In the genomic region with DNA sequence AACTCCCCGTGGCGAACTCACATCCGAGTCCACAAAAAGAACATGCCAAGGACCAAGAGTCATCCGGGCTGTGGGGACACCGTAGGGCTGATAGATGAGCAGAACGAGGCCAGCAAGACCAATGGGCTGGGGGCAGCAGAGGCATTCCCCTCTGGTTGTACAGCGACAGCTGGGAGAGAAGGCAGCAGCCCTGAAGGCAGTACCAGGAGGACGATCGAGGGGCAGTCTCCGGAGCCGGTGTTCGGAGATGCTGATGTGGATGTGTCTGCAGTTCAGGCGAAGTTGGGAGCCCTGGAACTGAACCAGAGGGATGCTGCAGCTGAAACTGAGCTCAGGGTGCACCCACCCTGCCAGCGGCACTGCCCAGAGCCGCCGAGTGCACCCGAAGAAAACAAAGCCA, we compare ENCODE assay signal across 22 cellular contexts.
"Had no signal": no experiment of that assay in that cellular context is flagged by ENCODE, and none has a peak within 500 bp of the region (broad histone marks: within the 10 kb centered on the region; RNA-seq: fewer than 3 reads in every experiment).

No MANE protein-coding gene starts in this region.

- H3K4me1 ChIP-seq: colonic mucosa, esophagus squamous epithelium, gastrocnemius medialis, heart right ventricle, left lung, lower lobe of right lung had no signal

- DNase-seq: colonic mucosa; cortex of kidney; effector CD8-positive, alpha-beta T cell; effector memory CD8-positive, alpha-beta T cell; endodermal cell; esophagus squamous epithelium; foreskin fibroblast; foreskin melanocyte; gastrocnemius medialis; glutamatergic neuron; head of caudate nucleus; heart right ventricle; hippocampal formation; left cardiac atrium; left lung; left ventricle myocardium superior; lower lobe of right lung; mesenchymal stem cell; midbrain; naive thymus-derived CD4-positive, alpha-beta T cell had no signal

- H3K4me1 Mint-ChIP-seq: endodermal cell had no signal

- H3K9me3 ChIP-seq: colonic mucosa, esophagus squamous epithelium, gastrocnemius medialis, heart right ventricle, left lung, lower lobe of right lung had no signal

- ATAC-seq: effector memory CD8-positive, alpha-beta T cell; gastrocnemius medialis; heart right ventricle; left cardiac atrium; left lung; left ventricle myocardium superior; naive thymus-derived CD4-positive, alpha-beta T cell had no signal

- H3K36me3 Mint-ChIP-seq: naive thymus-derived CD4-positive, alpha-beta T cell had no signal

- H3K4me3 ChIP-seq: colonic mucosa, esophagus squamous epithelium, gastrocnemius medialis, heart right ventricle, left lung, lower lobe of right lung had no signal

- H3K27me3 ChIP-seq: colonic mucosa, esophagus squamous epithelium, gastrocnemius medialis, left lung had no signal

- H3K27ac ChIP-seq: colonic mucosa, epithelial cell of prostate, esophagus squamous epithelium, gastrocnemius medialis, heart right ventricle, left lung, lower lobe of right lung had no signal

- H3K36me3 ChIP-seq: colonic mucosa, esophagus squamous epithelium, gastrocnemius medialis, heart right ventricle, left lung had no signal

- H3K9me3 Mint-ChIP-seq: dendritic cell treated with granulocyte-macrophage colony-stimulating factor and Interleukin-4, amounts not matched to agents 40 ng/mL and 50 ng/mL, for 4 days; effector memory CD8-positive, alpha-beta T cell; endodermal cell had no signal

- H3K27ac Mint-ChIP-seq: dendritic cell treated with granulocyte-macrophage colony-stimulating factor and Interleukin-4, amounts not matched to agents 40 ng/mL and 50 ng/mL, for 4 days; effector memory CD8-positive, alpha-beta T cell; endodermal cell; naive thymus-derived CD4-positive, alpha-beta T cell had no signal

- H3K4me3 Mint-ChIP-seq: dendritic cell treated with granulocyte-macrophage colony-stimulating factor and Interleukin-4, amounts not matched to agents 40 ng/mL and 50 ng/mL, for 4 days; effector memory CD8-positive, alpha-beta T cell; endodermal cell; naive thymus-derived CD4-positive, alpha-beta T cell had no signal
